ENCODE assay signal across 9 cellular contexts in genomic region chr22:42931421-42932196, GRCh38.
DNase-seq lines count a peak whose midpoint lies in the region; ATAC-seq, FAIRE-seq and TF ChIP-seq lines count a peak whose summit lies in the region.
"Had no signal": no experiment of that assay in that cellular context is flagged by ENCODE, and none has a peak within 500 bp of the region (broad histone marks: within the 10 kb centered on the region; RNA-seq: fewer than 3 reads in every experiment).

No MANE protein-coding gene starts in this region.

- peaks cover 10% of the 10 kb centered on the region for H4K20me1 ChIP-seq in keratinocyte (ENCODE audit: control insufficient read depth, extremely low read depth, insufficient read depth, low read length)

- H3K9ac ChIP-seq in keratinocyte (ENCODE audit: control insufficient read depth, extremely low read depth, insufficient read depth, low read length), result peak overlapping the region; percentile 55

- dilution Hi-C loops in keratinocyte (cut with MboI; ENCODE audit: extremely low pct_ligation_motif_present, low sequenced_read_pairs), result no loop called here

- peaks cover 10% of the 10 kb centered on the region for H3K9me1 ChIP-seq in keratinocyte (ENCODE audit: control insufficient read depth, extremely low read depth, insufficient read depth, low read length)

- H3K4me1 Mint-ChIP-seq in CD8-positive, alpha-beta T cell (ENCODE audit: low read depth), result peaks cover 61% of the 10 kb centered on the region

- TF ChIP-seq CTCF in CD8-positive, alpha-beta T cell (IDR thresholded peaks at IDR 0.05), result no peak
- no peak for TF ChIP-seq CTCF in keratinocyte (optimal IDR thresholded peaks at IDR 0.05 in 1 of 3, IDR thresholded peaks at IDR 0.05 in 1 of 3, conservative IDR thresholded peaks at IDR 0.05 in 1 of 3; ENCODE audit: extremely low read depth in 1 of 3, insufficient read depth in 2 of 3, low read length in 3 of 3)
- no peak for TF ChIP-seq CTCF in upper lobe of right lung (IDR thresholded peaks at IDR 0.05)

- no peak for ATAC-seq in CD8-positive, alpha-beta T cell
- peak; percentile 59 for ATAC-seq in GM21723 (IDR thresholded peaks at IDR 0.05; ENCODE audit: unreplicated experiment)
- peak; percentile 59 for ATAC-seq in upper lobe of right lung
- no peak for ATAC-seq in HG03139 (IDR thresholded peaks at IDR 0.05; ENCODE audit: unreplicated experiment)

- H2AFZ ChIP-seq in keratinocyte (ENCODE audit: control insufficient read depth, low read length), result no peak overlapping the region

- intact Hi-C loops in CD8-positive, alpha-beta T cell (cut with DNase I, micrococcal nuclease), result no loop called here
- intact Hi-C loops in upper lobe of right lung (cut with DNase I), result no loop called here

- H3K9me3 ChIP-seq in CD8-positive, alpha-beta T cell (ENCODE audit: low read length), result no peaks in the 10 kb centered on the region
- H3K9me3 ChIP-seq in keratinocyte (ENCODE audit: control insufficient read depth, low read depth, low read length) (no peaks in the 10 kb centered on the region), upper lobe of right lung (no peaks in the 10 kb centered on the region)

- no peak for FAIRE-seq in keratinocyte (lab: Jason Lieb, UNC)
- FAIRE-seq: H1 had no signal

- H3K4me3 ChIP-seq in CD8-positive, alpha-beta T cell (ENCODE audit: low read depth, low read length), result no peak overlapping the region
- H3K4me3 ChIP-seq in keratinocyte (ENCODE audit: control insufficient read depth in 2 of 3, extremely low read depth in 1 of 3, insufficient read depth in 2 of 3, low read depth in 1 of 3, low read length in 3 of 3), result no peak overlapping the region
- no peak overlapping the region for H3K4me3 ChIP-seq in upper lobe of right lung

- H3K27ac ChIP-seq in CD8-positive, alpha-beta T cell (ENCODE audit: low read depth, low read length), result no peak overlapping the region
- peak overlapping the region; percentile 80 for H3K27ac ChIP-seq in keratinocyte (ENCODE audit: control insufficient read depth, insufficient read depth, low read length)
- H3K27ac ChIP-seq in upper lobe of right lung, result peak overlapping the region; percentile 91

- no peaks in the 10 kb centered on the region for H3K36me3 ChIP-seq in CD8-positive, alpha-beta T cell (ENCODE audit: insufficient read depth, low read length)
- H3K36me3 ChIP-seq in keratinocyte (ENCODE audit: control insufficient read depth in 2 of 2, extremely low read depth in 1 of 2, insufficient read depth in 2 of 2, low read length in 2 of 2) (peaks cover 0 to 6% of the 10 kb centered on the region in 2 experiments), upper lobe of right lung (no peaks in the 10 kb centered on the region)

- H3K4me2 ChIP-seq in keratinocyte (ENCODE audit: control insufficient read depth, extremely low read depth, insufficient read depth, low read depth, low read length), result peak overlapping the region; percentile 56

- no peaks in the 10 kb centered on the region for H3K27me3 ChIP-seq in CD8-positive, alpha-beta T cell (ENCODE audit: insufficient read depth, low read length)
- H3K27me3 ChIP-seq in keratinocyte (ENCODE audit: control insufficient read depth, extremely low read depth, insufficient read depth, low read length), result no peaks in the 10 kb centered on the region
- no peaks in the 10 kb centered on the region for H3K27me3 ChIP-seq in upper lobe of right lung

- peaks cover 15% of the 10 kb centered on the region for H3K36me3 Mint-ChIP-seq in CD8-positive, alpha-beta T cell

- DNase-seq in CD8-positive, alpha-beta T cell, result no peak
- peak; percentile 85 for DNase-seq in SKM-1 (lab: John Stamatoyannopoulos, UW; ENCODE audit: unreplicated experiment)
- no peak for DNase-seq in keratinocyte (ENCODE audit: low read depth, low spot score)
- DNase-seq in upper lobe of right lung, result peak; percentile 63
- DNase-seq in NCI-H146 (lab: John Stamatoyannopoulos, UW), result no peak
- no peak for DNase-seq in HPDE6-E6E7 (ENCODE audit: extremely low spot score)

- H3K4me1 ChIP-seq in CD8-positive, alpha-beta T cell (ENCODE audit: insufficient read depth, low read length), result peaks cover 11% of the 10 kb centered on the region
- H3K4me1 ChIP-seq in keratinocyte (ENCODE audit: control insufficient read depth, extremely low read depth, insufficient read depth, low read length) (peaks cover 36% of the 10 kb centered on the region), upper lobe of right lung (peaks cover 82% of the 10 kb centered on the region)

- peaks cover 75% of the 10 kb centered on the region for H3K79me2 ChIP-seq in keratinocyte (ENCODE audit: control insufficient read depth, insufficient read depth, low read length)

- peak overlapping the region; percentile 55 for H3K27ac Mint-ChIP-seq in CD8-positive, alpha-beta T cell

- no peaks in the 10 kb centered on the region for H3K9me3 Mint-ChIP-seq in CD8-positive, alpha-beta T cell

- H3K4me3 Mint-ChIP-seq in CD8-positive, alpha-beta T cell, result no peak overlapping the region

- no peaks in the 10 kb centered on the region for H3K27me3 Mint-ChIP-seq in CD8-positive, alpha-beta T cell (ENCODE audit: low read depth)

- CTCF ChIA-PET in CD8-positive, alpha-beta T cell (lab: Charles Lee), result no interaction called here

- POLR2A ChIA-PET in CD8-positive, alpha-beta T cell (lab: Charles Lee), result interaction anchor here (1.0 kb wide), 1 partner anchor 16 kb away, joined by 3 read pairs; no protein-coding TSS in a partner anchor

Comparison
In these comparisons a context has a peak if more than half of its experiments do, and no peak if none do; other contexts are left out.
1. ATAC-seq: peak in GM21723 (single experiment) and upper lobe of right lung (single experiment); none in CD8-positive, alpha-beta T cell (single experiment) and HG03139 (single experiment).
2. DNase-seq: peak in SKM-1 (single experiment) and upper lobe of right lung (single experiment); none in CD8-positive, alpha-beta T cell (0 of 7), keratinocyte (single experiment), NCI-H146 (single experiment) and HPDE6-E6E7 (single experiment).